In the genomic region with DNA sequence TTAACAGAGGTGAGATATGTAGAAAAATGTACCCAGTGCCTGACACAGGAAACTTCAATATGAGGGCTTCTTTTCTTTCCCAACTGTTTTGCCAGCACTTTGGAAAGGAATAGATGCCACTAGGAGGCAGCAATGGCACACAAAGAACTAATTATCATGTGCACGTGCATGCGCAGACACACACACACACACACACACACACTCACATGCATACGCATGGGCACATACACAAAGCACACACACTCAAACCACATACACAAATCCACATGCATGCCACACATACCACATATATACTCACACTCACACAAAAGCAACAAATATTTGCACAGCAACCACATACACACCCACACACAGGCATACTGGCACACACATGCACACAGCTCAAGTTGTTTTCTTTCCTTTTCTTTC, we compare ENCODE assay signal across 8 cellular contexts. TPM values are rescaled to one million over a fixed set of nuclear protein-coding genes. Genes with fewer than 3 reads are reported as not detected.
DNase-seq lines count a peak whose midpoint lies in the region; ATAC-seq and TF ChIP-seq lines count a peak whose summit lies in the region.

No MANE protein-coding gene starts in this region.

- H3K27ac Mint-ChIP-seq in Calu3 (ENCODE audit: unreplicated experiment), result peak overlapping the region; percentile 27

- H3K27me3 ChIP-seq in Peyer's patch, result no peaks in the 10 kb centered on the region

- BruUV-seq in Calu3 (replicated peaks; lab: Mats Ljungman, UMichigan), result no TSS peak

- CTCF ChIA-PET in Calu3 (lab: Charles Lee), result interaction anchor here (0.7 to 1.0 kb wide), 2 partner anchors 166 to 473 kb away, joined by 3 to 5 read pairs; no protein-coding TSS in a partner anchor

- H3K4me3 Mint-ChIP-seq in Calu3 (ENCODE audit: low read depth, unreplicated experiment), result no peak overlapping the region

- H3K27ac ChIP-seq in Peyer's patch, result no peak overlapping the region

- no peaks in the 10 kb centered on the region for H3K9me3 Mint-ChIP-seq in Calu3 (ENCODE audit: low read depth, unreplicated experiment)

- in situ Hi-C loops in astrocyte of the cerebellum (cut with HindIII; ENCODE audit: low sequenced_read_pairs), result no loop called here

- H3K4me3 ChIP-seq in Jurkat, Clone E6-1 (ENCODE audit: low read length), result no peak overlapping the region; the same call in 1 of the 2 replicates
- no peak overlapping the region for H3K4me3 ChIP-seq in Peyer's patch
- no peak overlapping the region for H3K4me3 ChIP-seq in astrocyte of the cerebellum (ENCODE audit: low read depth, low read length)

- TF ChIP-seq CTCF in Calu3 (IDR thresholded peaks at IDR 0.05; ENCODE audit: unreplicated experiment), result peak; percentile 41
- TF ChIP-seq CTCF in Peyer's patch (IDR thresholded peaks at IDR 0.05), result peak in 5 of 6 experiments; percentile 7 to 87 (median 82)
- peak; percentile 76 for TF ChIP-seq CTCF in astrocyte of the cerebellum (IDR thresholded peaks at IDR 0.05; ENCODE audit: low read depth, low read length, missing control alignments)

- H3K4me1 Mint-ChIP-seq in Calu3 (ENCODE audit: low read depth, unreplicated experiment), result peaks cover 9% of the 10 kb centered on the region

- no peak for TF ChIP-seq POLR2A in Peyer's patch (IDR thresholded peaks at IDR 0.05)

- no peaks in the 10 kb centered on the region for H3K36me3 Mint-ChIP-seq in Calu3 (ENCODE audit: insufficient read depth, unreplicated experiment)

- intact Hi-C loops in Calu3 (cut with micrococcal nuclease; ENCODE audit: unreplicated experiment), result loop anchor here (5.0 to 10.0 kb wide), 3 partner anchors 422 to 704 kb away; no protein-coding TSS in a partner anchor

- no peaks in the 10 kb centered on the region for H3K27me3 Mint-ChIP-seq in Calu3 (ENCODE audit: unreplicated experiment)

- peak; percentile 66 for DNase-seq in Calu3
- DNase-seq in Jurkat, Clone E6-1 (ENCODE audit: low read depth, low spot score), result peak; percentile 87
- DNase-seq in Peyer's patch, result peak in 2 of 3 donors; percentile 31 to 70
- peak; percentile 59 for DNase-seq in astrocyte of the cerebellum (ENCODE audit: low read depth)
- DNase-seq in inferior parietal cortex (ENCODE audit: extremely low spot score), result peak; percentile 53
- DNase-seq in stimulated activated CD4-positive, alpha-beta T cell treated with anti-CD3 and anti-CD28 coated beads, Interleukin-2, amount 100 ng/mL, for 24 hours, result peak; percentile 49 to 61
- no peak for DNase-seq in T-helper 9 cell

- H3K4me1 ChIP-seq in Peyer's patch, result no peaks in the 10 kb centered on the region

- no peaks in the 10 kb centered on the region for H3K36me3 ChIP-seq in Peyer's patch

- ATAC-seq in HG03378 (IDR thresholded peaks at IDR 0.05; ENCODE audit: unreplicated experiment), result no peak

- H3K9me3 ChIP-seq in Peyer's patch, result no peaks in the 10 kb centered on the region

RNA-seq across cellular contexts. Expression of gene CEP112, which starts 8.8 kb away (rescaled TPM):
- total RNA-seq in Calu3 (2022) (4.0 and 5.4 TPM in 2 replicates), Peyer's patch (10 to 100 TPM in 1 of 4 donors, 1 to 10 TPM in 2, under 1 TPM in 1; 0.53 to 41.3 (median 5.7) TPM)
- polyA plus RNA-seq in Jurkat, Clone E6-1 (2012; ENCODE audit: insufficient read depth, insufficient read length), result 1.7 TPM

RNA-seq across cellular contexts. Expression of gene APOH, which starts 28.5 kb away (rescaled TPM):
- total RNA-seq in Calu3 (2022) (not detected in 2 replicates), Peyer's patch (1 to 10 TPM in 1 of 4 donors, not detected in 3; 1.1 TPM)
- not detected for polyA plus RNA-seq in Jurkat, Clone E6-1 (2012; ENCODE audit: insufficient read depth, insufficient read length)
